Comparison of ENCODE assay signal across 8 cellular contexts in the genomic region with DNA sequence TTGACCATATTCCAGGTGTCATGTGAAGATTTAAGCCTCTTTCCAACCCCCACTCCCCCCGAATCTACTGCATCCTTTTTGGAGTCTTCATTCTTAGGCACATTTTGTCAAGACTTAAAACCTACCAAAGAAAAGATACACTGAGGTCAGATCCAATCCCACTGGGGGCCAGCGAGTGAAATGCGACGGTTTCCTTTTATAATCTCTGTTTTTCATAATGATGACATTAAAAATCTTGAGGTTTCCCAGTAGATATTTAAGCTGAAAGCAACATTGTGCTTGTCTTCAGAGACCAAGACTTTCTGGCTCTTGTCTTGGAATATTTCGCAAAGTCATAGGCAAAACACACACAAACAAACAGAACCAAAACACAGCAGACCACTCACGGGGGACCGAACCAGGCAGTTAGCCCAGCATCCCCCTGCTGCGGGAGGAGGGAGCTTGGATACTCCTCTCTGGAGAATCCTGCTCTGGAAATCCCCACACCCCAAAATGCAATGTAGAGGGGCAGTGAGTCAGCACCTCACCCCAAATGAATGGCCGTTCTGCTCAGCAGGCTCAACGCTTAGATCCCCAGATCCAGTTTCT. TPM values are rescaled to one million over a fixed set of nuclear protein-coding genes. Genes with fewer than 3 reads are reported as not detected.
DNase-seq lines count a peak whose midpoint lies in the region; ATAC-seq and TF ChIP-seq lines count a peak whose summit lies in the region.

No MANE protein-coding gene starts in this region.

- ATAC-seq in T-cell (replicated peaks in 1 of 4), result no peak
- ATAC-seq in foreskin keratinocyte, result peak; percentile 29
- no peak for ATAC-seq in HG03521 (IDR thresholded peaks at IDR 0.05; ENCODE audit: unreplicated experiment)
- no peak for ATAC-seq in HG03039 (IDR thresholded peaks at IDR 0.05; ENCODE audit: unreplicated experiment)

- WGBS in sigmoid colon, 2 donors, result 4 to 24% methylated on average over 10 of the region's 10 CpGs

- H3K4me1 ChIP-seq in foreskin keratinocyte (no peaks in the 10 kb centered on the region), sigmoid colon (peaks cover 0 to 39% (median 21%) of the 10 kb centered on the region in 4 donors)

- CTCF ChIA-PET in T-cell (lab: Charles Lee), result no interaction called here

- DNase-seq in GM03348 (ENCODE audit: low spot score), result peak; percentile 64
- DNase-seq in T-cell, result no peak
- no peak for DNase-seq in foreskin keratinocyte
- DNase-seq in sigmoid colon, result no peak
- DNase-seq in KG1 (lab: John Stamatoyannopoulos, UW), result no peak
- DNase-seq in NCI-H2196 (lab: John Stamatoyannopoulos, UW; ENCODE audit: unreplicated experiment), result no peak

- H3K9me3 Mint-ChIP-seq in T-cell, result peaks cover 0 to 6% (median 0%) of the 10 kb centered on the region in 3 donors

- no peaks in the 10 kb centered on the region for H3K36me3 ChIP-seq in sigmoid colon

- no peaks in the 10 kb centered on the region for H3K36me3 Mint-ChIP-seq in T-cell

- H3K27me3 ChIP-seq in foreskin keratinocyte (no peaks in the 10 kb centered on the region), sigmoid colon (no peaks in the 10 kb centered on the region)

- intact Hi-C loops in sigmoid colon (cut with DNase I), result loop anchor here (1.0 kb wide), 1 partner anchor 47 kb away; no protein-coding TSS in a partner anchor

- peaks cover 6 to 17% (median 13%) of the 10 kb centered on the region in 3 donors for H3K4me1 Mint-ChIP-seq in T-cell

- POLR2A ChIA-PET in T-cell (lab: Charles Lee), result no interaction called here

- TF ChIP-seq EP300 in sigmoid colon (IDR thresholded peaks at IDR 0.05), result no peak

- H3K4me3 Mint-ChIP-seq in T-cell, result peak overlapping the region; percentile 61 to 76 (median 72)

- peak overlapping the region; percentile 35 for H3K27ac ChIP-seq in foreskin keratinocyte
- H3K27ac ChIP-seq in sigmoid colon, result peak overlapping the region; percentile 75 to 93 (median 82)

- H3K27me3 Mint-ChIP-seq in T-cell, result peaks cover 44 to 48% of the 10 kb centered on the region in 2 donors

- TF ChIP-seq POLR2A in sigmoid colon (IDR thresholded peaks at IDR 0.05), result no peak

- peak overlapping the region; percentile 26 to 81 (median 74) for H3K4me3 ChIP-seq in sigmoid colon

- H3K27ac Mint-ChIP-seq in T-cell, result no peak overlapping the region

- H3K9me3 ChIP-seq in sigmoid colon, result no peaks in the 10 kb centered on the region

- no peak for TF ChIP-seq CTCF in foreskin keratinocyte (conservative IDR thresholded peaks at IDR 0.05)
- TF ChIP-seq CTCF in sigmoid colon (IDR thresholded peaks at IDR 0.05), result no peak

RNA-seq across cellular contexts. Expression of a gene that starts 0.5 kb away (rescaled TPM):
- 10 to 100 TPM in 1 of 5 donors, 1 to 10 TPM in 4; 1.1 to 10.2 (median 4.7) TPM for total RNA-seq in T-cell
- 230 and 426 TPM in 2 replicates for total RNA-seq in foreskin keratinocyte
- polyA plus RNA-seq in foreskin keratinocyte, result 282 and 494 TPM in 2 replicates
- 100 to 1,000 TPM in 1 of 4 donors, 10 to 100 TPM in 3; 34.4 to 105 (median 70.4) TPM for total RNA-seq in sigmoid colon
- polyA plus RNA-seq in sigmoid colon, result 100 to 1,000 TPM in 1 of 3 donors, 10 to 100 TPM in 2; 27.0 to 101 (median 28.2) TPM
